In genomic region chr10:78774999-78775711, GRCh38 we compare ENCODE assay signal across 1 cellular context.
A peak's percentile ranks its signal among the peaks of the same experiment; 100 is the strongest.
TF ChIP-seq lines count a peak whose summit lies in the region.

No MANE protein-coding gene starts in this region.

TF ChIP-seq in HepG2, 621 proteins besides CTCF, POLR2A, EP300 and RAD21 (continued from another document and continues in another):
- TF ChIP-seq ZNF770 (CRISPR knock-in tag; IDR thresholded peaks at IDR 0.05) (no peak), HMG20A (CRISPR knock-in tag; IDR thresholded peaks at IDR 0.05; ENCODE audit: borderline replicate concordance) (peak; percentile 14; the same call in 1 of the 2 replicates), THAP9 (CRISPR knock-in tag; IDR thresholded peaks at IDR 0.05; ENCODE audit: borderline replicate concordance) (no peak), ZNF749 (CRISPR knock-in tag; IDR thresholded peaks at IDR 0.05; ENCODE audit: borderline replicate concordance) (no peak), HBP1 (CRISPR knock-in tag; IDR thresholded peaks at IDR 0.05; ENCODE audit: low read depth) (no peak), ZNF580 (CRISPR knock-in tag; IDR thresholded peaks at IDR 0.05; ENCODE audit: borderline replicate concordance, low read depth) (0 out of 2 replicates have a peak, but pooled peaks have one; percentile 30), ZNF232 (CRISPR knock-in tag; IDR thresholded peaks at IDR 0.05; ENCODE audit: borderline replicate concordance) (no peak), ZFYVE20 (CRISPR knock-in tag; IDR thresholded peaks at IDR 0.05; ENCODE audit: borderline replicate concordance, low read depth) (no peak), ZNF782 (CRISPR knock-in tag; IDR thresholded peaks at IDR 0.05; ENCODE audit: borderline replicate concordance) (no peak), KDM2A (CRISPR knock-in tag; IDR thresholded peaks at IDR 0.05; ENCODE audit: borderline replicate concordance, low read depth) (0 out of 2 replicates have a peak, but pooled peaks have one; percentile 28), SP4 (CRISPR knock-in tag; IDR thresholded peaks at IDR 0.05) (no peak), ZNF879 (CRISPR knock-in tag; IDR thresholded peaks at IDR 0.05) (no peak), THAP7 (CRISPR knock-in tag; IDR thresholded peaks at IDR 0.05) (no peak), HMGXB4 (CRISPR knock-in tag; IDR thresholded peaks at IDR 0.05; ENCODE audit: borderline replicate concordance in 1 of 2, low read depth in 1 of 2) (peak in 1 of 2 experiments; percentile 54; a peak in 2 of 4 replicates), ATF6 (CRISPR knock-in tag; conservative IDR thresholded peaks at IDR 0.05) (no peak), BCLAF1 (IDR thresholded peaks at IDR 0.05) (no peak), ZNF382 (CRISPR knock-in tag; IDR thresholded peaks at IDR 0.05; ENCODE audit: borderline replicate concordance) (no peak), NR2C2 (CRISPR knock-in tag; IDR thresholded peaks at IDR 0.05; ENCODE audit: borderline replicate concordance) (peak; percentile 32; the same call in 1 of the 2 replicates), PAF1 (CRISPR knock-in tag; IDR thresholded peaks at IDR 0.05) (no peak), ZMYM4 (CRISPR knock-in tag; IDR thresholded peaks at IDR 0.05) (no peak; the same call in 1 of the 2 replicates), NFIC (IDR thresholded peaks at IDR 0.05; ENCODE audit: low read length) (no peak), ZNF598 (CRISPR knock-in tag; IDR thresholded peaks at IDR 0.05; ENCODE audit: borderline replicate concordance) (no peak), PHF21A (CRISPR knock-in tag; IDR thresholded peaks at IDR 0.05) (peak; percentile 83), ZNF639 (CRISPR knock-in tag; conservative IDR thresholded peaks at IDR 0.05) (no peak), PAXIP1 (CRISPR knock-in tag; conservative IDR thresholded peaks at IDR 0.05) (peak; percentile 70), TCF12 (IDR thresholded peaks at IDR 0.05) (no peak), TCF12 (CRISPR knock-in tag; IDR thresholded peaks at IDR 0.05) (no peak), ZNF891 (CRISPR knock-in tag; IDR thresholded peaks at IDR 0.05) (no peak), ETS1 (CRISPR knock-in tag; IDR thresholded peaks at IDR 0.05) (no peak), ZNF205 (CRISPR knock-in tag; IDR thresholded peaks at IDR 0.05) (no peak), ATF5 (CRISPR knock-in tag; IDR thresholded peaks at IDR 0.05; ENCODE audit: low read depth) (no peak), JUN (CRISPR knock-in tag; IDR thresholded peaks at IDR 0.05) (peak; percentile 56; the same call in 1 of the 2 replicates), YY1 (IDR thresholded peaks at IDR 0.05; ENCODE audit: insufficient read depth, insufficient replicate concordance, low read depth, low read length) (no peak)
